ENCODE assay signal across 9 cellular contexts in the genomic region with DNA sequence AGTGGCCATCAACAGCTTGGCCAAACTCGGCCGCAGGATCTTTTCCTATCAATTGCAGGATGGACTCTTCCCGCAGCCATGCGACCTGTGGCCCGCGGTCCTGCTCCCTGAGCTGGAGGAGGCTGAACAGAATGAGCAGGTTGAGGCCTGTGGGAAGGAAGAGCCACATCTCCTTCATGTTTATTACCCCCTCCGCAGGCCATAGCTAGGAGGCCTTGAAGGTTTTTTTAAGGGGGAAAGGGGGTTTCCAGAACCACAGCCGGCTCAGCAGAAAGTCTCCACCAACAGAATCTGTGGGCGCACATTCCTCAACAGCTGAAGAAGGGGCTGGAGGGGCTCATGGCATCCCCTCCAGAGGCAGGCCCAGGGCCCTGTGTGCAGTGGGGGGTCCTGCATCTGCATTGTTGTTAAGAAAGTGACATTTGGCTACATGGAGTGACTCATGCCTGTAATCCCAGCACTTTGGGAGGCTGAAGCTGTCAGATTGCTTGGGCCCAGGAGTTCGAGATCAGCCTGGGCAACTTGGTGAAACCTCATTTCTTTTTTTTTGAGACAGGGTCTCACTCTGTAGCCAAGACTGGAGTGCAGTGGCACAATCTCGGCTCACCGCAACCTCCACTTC. TPM values are rescaled to one million over a fixed set of nuclear protein-coding genes. Genes with fewer than 3 reads are reported as not detected.
DNase-seq lines count a peak whose midpoint lies in the region; ATAC-seq and FAIRE-seq lines count a peak whose summit lies in the region.
"Had no signal": no experiment of that assay in that cellular context is flagged by ENCODE, and none has a peak within 500 bp of the region (broad histone marks: within the 10 kb centered on the region; RNA-seq: fewer than 3 reads in every experiment).

No MANE protein-coding gene starts in this region.

- ATAC-seq in activated T-cell treated with anti-CD3 and anti-CD28 coated beads, Interleukin-2, amount 50 U/mL, for 4 hours: peak; percentile 46 to 53

- no peak for FAIRE-seq in frontal cortex (lab: Jason Lieb, UNC)

- peak overlapping the region; percentile 71 for H3K4me2 ChIP-seq in mesendoderm (ENCODE audit: low read length)

- H3K4me1 Mint-ChIP-seq in activated T-cell treated with anti-CD3 and anti-CD28 coated beads, Interleukin-2, amount 50 U/mL, for 4 hours (ENCODE audit: low read depth): peaks cover 10% of the 10 kb centered on the region

- H3K4me3 Mint-ChIP-seq in activated T-cell treated with anti-CD3 and anti-CD28 coated beads, Interleukin-2, amount 50 U/mL, for 4 hours: peak overlapping the region; percentile 82

- peaks cover 5% of the 10 kb centered on the region for H3K4me1 ChIP-seq in mesendoderm (ENCODE audit: control insufficient read depth, low read depth, low read length)

- no CpG with 5 or more reads among the region's 12 CpGs for WGBS in mesendoderm (ENCODE audit: extremely low coverage, insufficient coverage, low lambda C conversion rate)

- H3K79me2 ChIP-seq in mesendoderm (ENCODE audit: control insufficient read depth, insufficient read depth, low read length): no peaks in the 10 kb centered on the region

- peak overlapping the region; percentile 46 for H3K9ac ChIP-seq in mesendoderm (ENCODE audit: low read length)

- no peak overlapping the region for H3K27ac ChIP-seq in mesendoderm (ENCODE audit: low read depth, low read length)

- H3K4me3 ChIP-seq in mesendoderm (ENCODE audit: low read length): no peak overlapping the region

- peak in 4 of 6 experiments; percentile 13 to 46 (median 32) for DNase-seq in stimulated activated naive CD4-positive, alpha-beta T cell (lab: John Stamatoyannopoulos, UW)
- no peak for DNase-seq in stimulated activated naive CD4-positive, alpha-beta T cell treated with Interleukin-2 at 50 U/mL for 16 hours (lab: John Stamatoyannopoulos, UW)
- no peak for DNase-seq in activated T-cell treated with anti-CD3 and anti-CD28 coated beads, Interleukin-2, amount 50 U/mL, for 4 hours
- DNase-seq in mesendoderm (peak; percentile 68), AML-193 (lab: John Stamatoyannopoulos, UW) (no peak), islet precursor cell (no peak), frontal cortex (ENCODE audit: low spot score in 2 of 2) (no peak), activated gamma-delta T cell treated with Interleukin-2 at 50 U/mL for 16 hours (no peak)

- H3K27me3 Mint-ChIP-seq in activated T-cell treated with anti-CD3 and anti-CD28 coated beads, Interleukin-2, amount 50 U/mL, for 4 hours (ENCODE audit: low read depth): no peaks in the 10 kb centered on the region

- no peak overlapping the region for H3K23ac ChIP-seq in mesendoderm (ENCODE audit: low read length)

- no peak overlapping the region for H2BK120ac ChIP-seq in mesendoderm (ENCODE audit: low read depth, low read length)

- peak overlapping the region; percentile 13 for H2BK5ac ChIP-seq in mesendoderm (ENCODE audit: low read length)

- H4K8ac ChIP-seq in mesendoderm (ENCODE audit: low read depth, low read length): no peak overlapping the region

- H4K5ac ChIP-seq in mesendoderm (ENCODE audit: low read length): no peak overlapping the region

- H3K4ac ChIP-seq in mesendoderm (ENCODE audit: low read depth, low read length): peak overlapping the region; percentile 11

- H3K36me3 Mint-ChIP-seq in activated T-cell treated with anti-CD3 and anti-CD28 coated beads, Interleukin-2, amount 50 U/mL, for 4 hours (ENCODE audit: insufficient read depth): no peaks in the 10 kb centered on the region

- no peaks in the 10 kb centered on the region for H3K36me3 ChIP-seq in mesendoderm (ENCODE audit: control insufficient read depth, insufficient read depth, low read length)

- H3K79me1 ChIP-seq in mesendoderm (ENCODE audit: low read length): no peaks in the 10 kb centered on the region

- H3K27me3 ChIP-seq in mesendoderm (ENCODE audit: insufficient read depth, low read length, poor library complexity): no peaks in the 10 kb centered on the region

- H2AK5ac ChIP-seq in mesendoderm (ENCODE audit: low read length): no peak overlapping the region

- H3K9me3 Mint-ChIP-seq in activated T-cell treated with anti-CD3 and anti-CD28 coated beads, Interleukin-2, amount 50 U/mL, for 4 hours: no peaks in the 10 kb centered on the region

- H3K56ac ChIP-seq in mesendoderm (ENCODE audit: low read length): peak overlapping the region; percentile 69

- peak overlapping the region; percentile 5 for H3K18ac ChIP-seq in mesendoderm (ENCODE audit: low read length)

- no peak overlapping the region for H2BK15ac ChIP-seq in mesendoderm (replicated peaks; ENCODE audit: low read depth)

RNA-seq across cellular contexts. Expression of a gene that starts 25.2 kb away (rescaled TPM):
- 10 to 100 TPM in 1 of 3 donors, 1 to 10 TPM in 2; 6.8 to 11.8 (median 9.7) TPM for total RNA-seq in activated T-cell treated with anti-CD3 and anti-CD28 coated beads, Interleukin-2, amount 50 U/mL, for 4 hours
- 2.9 TPM for polyA plus RNA-seq in mesendoderm (2013, experiment 1 of 2)
- 3.3 TPM for polyA plus RNA-seq in mesendoderm (2013, experiment 2 of 2)
- total RNA-seq in frontal cortex: 11.8 TPM

RNA-seq across cellular contexts. Expression of a gene that starts 55.7 kb away (rescaled TPM):
- total RNA-seq in activated T-cell treated with anti-CD3 and anti-CD28 coated beads, Interleukin-2, amount 50 U/mL, for 4 hours: 1 to 10 TPM in 1 of 3 donors, under 1 TPM in 2; 0.30 to 1.1 (median 0.90) TPM
- polyA plus RNA-seq in mesendoderm (2013, experiment 1 of 2): 0.04 TPM
- polyA plus RNA-seq in mesendoderm (2013, experiment 2 of 2): not detected
- 6.5 TPM for total RNA-seq in frontal cortex
- total RNA-seq: G401 had no signal

Comparison
In these comparisons a context has a peak if more than half of its experiments do, and no peak if none do; other contexts are left out.
1. DNase-seq: peak in stimulated activated naive CD4-positive, alpha-beta T cell (4 of 6) and mesendoderm (single experiment); none in stimulated activated naive CD4-positive, alpha-beta T cell treated with Interleukin-2 at 50 U/mL for 16 hours (single experiment), activated T-cell treated with anti-CD3 and anti-CD28 coated beads, Interleukin-2, amount 50 U/mL, for 4 hours (single experiment), AML-193 (0 of 2), islet precursor cell (single experiment), frontal cortex (0 of 2) and activated gamma-delta T cell treated with Interleukin-2 at 50 U/mL for 16 hours (single experiment).